Comparison of ENCODE assay signal across 9 cellular contexts in genomic region chr1:151475175-151475574, GRCh38. TPM values are rescaled to one million over a fixed set of nuclear protein-coding genes. Genes with fewer than 3 reads are reported as not detected.
DNase-seq lines count a peak whose midpoint lies in the region; ATAC-seq, FAIRE-seq and TF ChIP-seq lines count a peak whose summit lies in the region.
"Had no signal": no experiment of that assay in that cellular context is flagged by ENCODE, and none has a peak within 500 bp of the region (broad histone marks: within the 10 kb centered on the region; RNA-seq: fewer than 3 reads in every experiment).

No MANE protein-coding gene starts in this region.

- no peaks in the 10 kb centered on the region for H3K27me3 Mint-ChIP-seq in activated T-cell treated with anti-CD3 and anti-CD28 coated beads, Interleukin-2, amount 50 U/mL, for 72 hours (ENCODE audit: low read depth)

- peak; percentile 51 for ATAC-seq in GM19372 (IDR thresholded peaks at IDR 0.05; ENCODE audit: low read depth, unreplicated experiment)
- ATAC-seq in HG03045 (IDR thresholded peaks at IDR 0.05; ENCODE audit: unreplicated experiment) = peak; percentile 56
- peak; percentile 98 to 99 for ATAC-seq in activated T-cell treated with anti-CD3 and anti-CD28 coated beads, Interleukin-2, amount 50 U/mL, for 72 hours (replicated peaks in 1 of 2)

- H3K4me1 Mint-ChIP-seq in activated T-cell treated with anti-CD3 and anti-CD28 coated beads, Interleukin-2, amount 50 U/mL, for 72 hours (ENCODE audit: low read depth) = peaks cover 33% of the 10 kb centered on the region

- H3K36me3 Mint-ChIP-seq in activated T-cell treated with anti-CD3 and anti-CD28 coated beads, Interleukin-2, amount 50 U/mL, for 72 hours (ENCODE audit: insufficient read depth in 2 of 2) = no peaks in the 10 kb centered on the region
- H3K36me3 Mint-ChIP-seq: CD14-positive monocyte had no signal

- H3K4me3 Mint-ChIP-seq in activated T-cell treated with anti-CD3 and anti-CD28 coated beads, Interleukin-2, amount 50 U/mL, for 72 hours = peak overlapping the region in 1 of 2 donors; percentile 4
- H3K4me3 Mint-ChIP-seq: CD14-positive monocyte had no signal

- no peak overlapping the region for H3K27ac Mint-ChIP-seq in activated T-cell treated with anti-CD3 and anti-CD28 coated beads, Interleukin-2, amount 50 U/mL, for 72 hours
- H3K27ac Mint-ChIP-seq: CD14-positive monocyte had no signal

- DNase-seq in GM12892 (ENCODE audit: insufficient read length) (no peak), SIG-M5 (lab: John Stamatoyannopoulos, UW) (no peak), H4 (ENCODE audit: low spot score) (no peak), COLO668 (lab: John Stamatoyannopoulos, UW; ENCODE audit: unreplicated experiment) (no peak), A172 (ENCODE audit: low spot score) (no peak)
- DNase-seq in activated T-cell treated with anti-CD3 and anti-CD28 coated beads, Interleukin-2, amount 50 U/mL, for 72 hours = peak; percentile 47 to 54

- H3K9me3 Mint-ChIP-seq in activated T-cell treated with anti-CD3 and anti-CD28 coated beads, Interleukin-2, amount 50 U/mL, for 72 hours = no peaks in the 10 kb centered on the region
- H3K9me3 Mint-ChIP-seq: CD14-positive monocyte had no signal

- peak; percentile 37; the same call in 1 of the 2 replicates for TF ChIP-seq POLR2A in GM12892 (IDR thresholded peaks at IDR 0.05; ENCODE audit: low read depth, low read length)

- peak; percentile 91 for FAIRE-seq in GM12892 (lab: Jason Lieb, UNC)

RNA-seq across cellular contexts. Expression of gene POGZ, which starts 15.9 kb away (rescaled TPM):
- polyA plus RNA-seq in GM12892 (2012; ENCODE audit: missing spikeins) = 44.2 TPM
- 100 to 1,000 TPM; 116 to 140 TPM for total RNA-seq in activated T-cell treated with anti-CD3 and anti-CD28 coated beads, Interleukin-2, amount 50 U/mL, for 72 hours
- total RNA-seq in H4 (2014; rRNA removed; shearing (Covaris generic)) = 10.2 and 16.6 TPM in 2 replicates
- 29.1 and 30.3 TPM in 2 replicates for total RNA-seq in A172 (2014; rRNA removed; shearing (Covaris generic))

RNA-seq across cellular contexts. Expression of gene CGN, which starts 36.0 kb away (rescaled TPM):
- polyA plus RNA-seq in GM12892 (2012; ENCODE audit: missing spikeins) = 1.7 TPM
- total RNA-seq in activated T-cell treated with anti-CD3 and anti-CD28 coated beads, Interleukin-2, amount 50 U/mL, for 72 hours = 1 to 10 TPM in 1 of 2 donors, under 1 TPM in 1; 0.69 to 1.9 TPM
- 0.31 and 1.8 TPM in 2 replicates for total RNA-seq in H4 (2014; rRNA removed; shearing (Covaris generic))
- 0.93 and 3.2 TPM in 2 replicates for total RNA-seq in A172 (2014; rRNA removed; shearing (Covaris generic))
- polyA plus RNA-seq: CD14-positive monocyte had no signal

Comparison
In these comparisons a context has a peak if more than half of its experiments do, and no peak if none do; other contexts are left out.
1. DNase-seq: peak in activated T-cell treated with anti-CD3 and anti-CD28 coated beads, Interleukin-2, amount 50 U/mL, for 72 hours (2 of 2); none in GM12892 (single experiment), SIG-M5 (single experiment), H4 (single experiment), COLO668 (single experiment) and A172 (single experiment).
2. Peak in every context shown above with its lines, with median percentiles within 50 percentile points of each other: ATAC-seq.